Comparison of ENCODE assay signal across 1 cellular context in the genomic region with DNA sequence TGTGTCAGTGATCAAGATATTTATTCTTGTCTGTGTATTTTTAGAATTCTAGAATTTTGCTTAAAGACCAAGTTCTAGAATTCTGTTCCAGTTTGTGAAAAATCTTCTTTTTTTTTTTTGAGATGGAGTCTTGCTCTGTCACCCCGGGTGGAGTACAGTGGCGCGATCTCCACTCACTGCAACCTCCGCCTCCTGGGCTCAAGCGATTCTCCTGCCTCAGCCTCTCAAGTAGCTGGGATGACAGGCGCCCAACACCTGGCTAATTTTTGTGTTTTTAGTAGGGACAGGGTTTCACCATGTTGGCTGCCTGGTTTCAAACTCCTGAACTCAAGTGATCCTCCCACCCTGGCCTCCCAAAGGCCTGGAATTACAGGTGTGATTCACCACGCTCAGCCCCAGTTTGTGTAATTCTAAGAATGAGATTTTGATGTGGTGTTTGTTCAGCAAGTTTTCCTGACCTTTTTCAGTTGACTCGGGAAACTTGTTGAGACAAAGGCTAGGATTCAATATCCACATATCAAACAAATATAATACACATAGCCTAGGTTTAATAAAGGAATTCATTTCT.
A peak's percentile ranks its signal among the peaks of the same experiment; 100 is the strongest.
TF ChIP-seq lines count a peak whose summit lies in the region.

No MANE protein-coding gene starts in this region.

TF ChIP-seq in HepG2, 621 proteins besides CTCF, POLR2A, EP300 and RAD21:
- TF ChIP-seq RXRB (CRISPR knock-in tag; IDR thresholded peaks at IDR 0.05; ENCODE audit: borderline replicate concordance), result no peak
- TF ChIP-seq AHR (CRISPR knock-in tag; IDR thresholded peaks at IDR 0.05), result no peak
- TF ChIP-seq FOSL2 (CRISPR knock-in tag; IDR thresholded peaks at IDR 0.05), result peak; percentile 85
- TF ChIP-seq RELA (CRISPR knock-in tag; IDR thresholded peaks at IDR 0.05), result no peak
- no peak for TF ChIP-seq RFX3 (CRISPR knock-in tag; IDR thresholded peaks at IDR 0.05)
- TF ChIP-seq ZNF891 (CRISPR knock-in tag; IDR thresholded peaks at IDR 0.05), result no peak
- no peak for TF ChIP-seq KLF12 (CRISPR knock-in tag; IDR thresholded peaks at IDR 0.05; ENCODE audit: borderline replicate concordance)
- no peak for TF ChIP-seq ELF3 (CRISPR knock-in tag; IDR thresholded peaks at IDR 0.05)
- no peak for TF ChIP-seq NFE2L2 (IDR thresholded peaks at IDR 0.05; ENCODE audit: low read length)
- 0 out of 2 replicates have a peak, but pooled peaks have one; percentile 17 for TF ChIP-seq SALL1 (CRISPR knock-in tag; IDR thresholded peaks at IDR 0.05)
- no peak for TF ChIP-seq KDM5B (CRISPR knock-in tag; IDR thresholded peaks at IDR 0.05; ENCODE audit: borderline replicate concordance)
- 0 out of 2 replicates have a peak, but pooled peaks have one; percentile 39 for TF ChIP-seq RFXAP (CRISPR knock-in tag; IDR thresholded peaks at IDR 0.05; ENCODE audit: borderline replicate concordance)
- no peak for TF ChIP-seq ZNF589 (CRISPR knock-in tag; conservative IDR thresholded peaks at IDR 0.05)
- TF ChIP-seq ZNF10 (CRISPR knock-in tag; IDR thresholded peaks at IDR 0.05; ENCODE audit: borderline replicate concordance, low read depth), result no peak
- peak; percentile 46; the same call in 1 of the 2 replicates for TF ChIP-seq ZBTB33 (CRISPR knock-in tag; IDR thresholded peaks at IDR 0.05)
- TF ChIP-seq, protein P1, sequence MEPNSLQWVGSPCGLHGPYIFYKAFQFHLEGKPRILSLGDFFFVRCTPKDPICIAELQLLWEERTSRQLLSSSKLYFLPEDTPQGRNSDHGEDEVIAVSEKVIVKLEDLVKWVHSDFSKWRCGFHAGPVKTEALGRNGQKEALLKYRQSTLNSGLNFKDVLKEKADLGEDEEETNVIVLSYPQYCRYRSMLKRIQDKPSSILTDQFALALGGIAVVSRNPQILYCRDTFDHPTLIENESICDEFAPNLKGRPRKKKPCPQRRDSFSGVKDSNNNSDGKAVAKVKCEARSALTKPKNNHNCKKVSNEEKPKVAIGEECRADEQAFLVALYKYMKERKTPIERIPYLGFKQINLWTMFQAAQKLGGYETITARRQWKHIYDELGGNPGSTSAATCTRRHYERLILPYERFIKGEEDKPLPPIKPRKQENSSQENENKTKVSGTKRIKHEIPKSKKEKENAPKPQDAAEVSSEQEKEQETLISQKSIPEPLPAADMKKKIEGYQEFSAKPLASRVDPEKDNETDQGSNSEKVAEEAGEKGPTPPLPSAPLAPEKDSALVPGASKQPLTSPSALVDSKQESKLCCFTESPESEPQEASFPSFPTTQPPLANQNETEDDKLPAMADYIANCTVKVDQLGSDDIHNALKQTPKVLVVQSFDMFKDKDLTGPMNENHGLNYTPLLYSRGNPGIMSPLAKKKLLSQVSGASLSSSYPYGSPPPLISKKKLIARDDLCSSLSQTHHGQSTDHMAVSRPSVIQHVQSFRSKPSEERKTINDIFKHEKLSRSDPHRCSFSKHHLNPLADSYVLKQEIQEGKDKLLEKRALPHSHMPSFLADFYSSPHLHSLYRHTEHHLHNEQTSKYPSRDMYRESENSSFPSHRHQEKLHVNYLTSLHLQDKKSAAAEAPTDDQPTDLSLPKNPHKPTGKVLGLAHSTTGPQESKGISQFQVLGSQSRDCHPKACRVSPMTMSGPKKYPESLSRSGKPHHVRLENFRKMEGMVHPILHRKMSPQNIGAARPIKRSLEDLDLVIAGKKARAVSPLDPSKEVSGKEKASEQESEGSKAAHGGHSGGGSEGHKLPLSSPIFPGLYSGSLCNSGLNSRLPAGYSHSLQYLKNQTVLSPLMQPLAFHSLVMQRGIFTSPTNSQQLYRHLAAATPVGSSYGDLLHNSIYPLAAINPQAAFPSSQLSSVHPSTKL (CRISPR knock-in tag; IDR thresholded peaks at IDR 0.05), result 0 out of 2 replicates have a peak, but pooled peaks have one; percentile 35
- 0 out of 2 replicates have a peak, but pooled peaks have one; percentile 18 for TF ChIP-seq ZNF574 (CRISPR knock-in tag; IDR thresholded peaks at IDR 0.05)
- peak; percentile 94 for TF ChIP-seq ZNF770 (CRISPR knock-in tag; IDR thresholded peaks at IDR 0.05)
- no peak for TF ChIP-seq CHCHD3 (CRISPR knock-in tag; IDR thresholded peaks at IDR 0.05)
- no peak for TF ChIP-seq CBX1 (IDR thresholded peaks at IDR 0.05; ENCODE audit: low read depth)
- no peak for TF ChIP-seq U2AF1 (optimal IDR thresholded peaks at IDR 0.05; ENCODE audit: low read depth, low read length)
- no peak for TF ChIP-seq NONO (IDR thresholded peaks at IDR 0.05)
- TF ChIP-seq NONO (CRISPR knock-in tag; conservative IDR thresholded peaks at IDR 0.05), result no peak
- TF ChIP-seq TEAD3 (CRISPR knock-in tag; optimal IDR thresholded peaks at IDR 0.05; ENCODE audit: borderline replicate concordance), result peak; percentile 22
